Comparison of ENCODE assay signal across 19 cellular contexts in the genomic region with DNA sequence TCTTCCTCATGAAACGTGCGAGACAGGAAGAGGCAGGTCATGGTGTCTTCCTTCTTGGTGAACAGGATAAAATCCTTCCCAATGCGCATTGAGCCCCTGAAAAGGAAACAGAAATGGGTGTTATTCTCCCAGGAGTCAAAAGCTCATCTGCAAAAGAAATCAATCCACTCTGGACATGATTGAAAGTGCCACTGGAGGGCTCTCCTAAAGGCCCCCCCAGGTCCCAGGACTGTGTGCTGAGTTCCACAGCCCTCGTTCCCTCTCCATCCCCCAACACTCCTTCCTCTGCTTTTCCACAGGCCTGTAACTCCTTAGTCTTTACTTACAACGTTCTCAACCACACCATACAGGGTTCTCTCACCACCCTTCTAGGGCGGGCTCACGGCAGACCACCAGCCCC. TPM values are rescaled to one million over a fixed set of nuclear protein-coding genes. Genes with fewer than 3 reads are reported as not detected.
A peak's percentile ranks its signal among the peaks of the same experiment; 100 is the strongest.
DNase-seq lines count a peak whose midpoint lies in the region; ATAC-seq and TF ChIP-seq lines count a peak whose summit lies in the region.
"Had no signal": no experiment of that assay in that cellular context is flagged by ENCODE, and none has a peak within 500 bp of the region (broad histone marks: within the 10 kb centered on the region; RNA-seq: fewer than 3 reads in every experiment).

No MANE protein-coding gene starts in this region.

- H3K14ac ChIP-seq in trophoblast cell (ENCODE audit: low read length), result no peak overlapping the region

- peak overlapping the region; percentile 2 for H4K91ac ChIP-seq in trophoblast cell (ENCODE audit: low read depth, low read length)

- no peak overlapping the region for H2AK5ac ChIP-seq in trophoblast cell (ENCODE audit: low read length)

- no peak overlapping the region for H3K4me3 ChIP-seq in CD4-positive, alpha-beta memory T cell (ENCODE audit: low read length in 2 of 2)
- H3K4me3 ChIP-seq in trophoblast cell (ENCODE audit: low read depth, low read length), result no peak overlapping the region
- H3K4me3 ChIP-seq: gastrocnemius medialis, upper lobe of left lung had no signal

- H3K23ac ChIP-seq in trophoblast cell (ENCODE audit: low read length), result no peak overlapping the region

- no peak overlapping the region for H3K18ac ChIP-seq in trophoblast cell (ENCODE audit: low read length)

- H3K4me1 Mint-ChIP-seq in CD4-positive, alpha-beta memory T cell, result peaks cover 35 to 59% (median 45%) of the 10 kb centered on the region in 4 donors
- H3K4me1 Mint-ChIP-seq: B cell had no signal

- H3K27ac Mint-ChIP-seq in CD4-positive, alpha-beta memory T cell, result peak overlapping the region in 5 of 7 donors; percentile 29 to 63 (median 44)
- H3K27ac Mint-ChIP-seq: activated T-helper 2 cell treated with anti-CD3 and anti-CD28 coated beads, Interferon-gamma antibody, Interleukin-2, Interleukin-4, amounts not matched to agents 10 μg/mL and 5 μg/mL and 100 μg/mL, durations not matched to agents 14 hours and 24 hours and 36 hours; B cell had no signal

- no peak for TF ChIP-seq CTCF in RWPE1 (conservative IDR thresholded peaks at IDR 0.05; ENCODE audit: low read depth)

- no peak overlapping the region for H3K4me2 ChIP-seq in trophoblast cell (ENCODE audit: low read length)
- H3K4me2 ChIP-seq: KMS-11 had no signal

- H3K9me3 Mint-ChIP-seq in CD4-positive, alpha-beta memory T cell, result no peaks in the 10 kb centered on the region
- H3K9me3 Mint-ChIP-seq: activated T-helper 2 cell treated with anti-CD3 and anti-CD28 coated beads, Interferon-gamma antibody, Interleukin-2, Interleukin-4, amounts not matched to agents 10 μg/mL and 5 μg/mL and 100 μg/mL, durations not matched to agents 14 hours and 24 hours and 36 hours; nephron progenitor cell had no signal

- no peaks in the 10 kb centered on the region for H3K79me2 ChIP-seq in trophoblast cell (ENCODE audit: control insufficient read depth, insufficient read depth, low read length, poor library complexity)

- no peaks in the 10 kb centered on the region for H3K9me3 ChIP-seq in CD4-positive, alpha-beta memory T cell (ENCODE audit: control insufficient read depth in 1 of 2, low read length in 2 of 2)
- H3K9me3 ChIP-seq in trophoblast cell (ENCODE audit: insufficient read depth, low read depth, low read length), result no peaks in the 10 kb centered on the region
- H3K9me3 ChIP-seq: gastrocnemius medialis, upper lobe of left lung had no signal

- no peaks in the 10 kb centered on the region for H3K27me3 Mint-ChIP-seq in CD4-positive, alpha-beta memory T cell
- H3K27me3 Mint-ChIP-seq: B cell had no signal

- no peak overlapping the region for H4K12ac ChIP-seq in trophoblast cell (ENCODE audit: low read depth, low read length)

- 100% methylated on average over 1 of the region's 7 CpGs for WGBS in trophoblast cell (ENCODE audit: extremely low coverage, insufficient coverage, insufficient read length)

- peaks cover 40% of the 10 kb centered on the region for H3K4me1 ChIP-seq in CD4-positive, alpha-beta memory T cell (ENCODE audit: insufficient read depth, low read length)
- H3K4me1 ChIP-seq in trophoblast cell (ENCODE audit: control insufficient read depth in 1 of 2, insufficient read depth in 2 of 2, low read length in 2 of 2), result peaks cover 0 to 10% of the 10 kb centered on the region in 2 experiments

- DNase-seq in CD4-positive, alpha-beta memory T cell, result no peak
- DNase-seq in RWPE1 (ENCODE audit: low spot score) (no peak), ecto neural progenitor cell (ENCODE audit: low spot score) (peak; percentile 25), trophoblast cell (no peak), D341Med (ENCODE audit: low spot score) (no peak)
- DNase-seq in effector CD8-positive, alpha-beta T cell (lab: John Stamatoyannopoulos, UW), result no peak
- DNase-seq in stimulated activated naive CD4-positive, alpha-beta T cell treated with Interleukin-2 at 50 U/mL for 16 hours (lab: John Stamatoyannopoulos, UW), result no peak
- DNase-seq: activated CD4-positive, alpha-beta T cell treated with anti-CD3 and anti-CD28 coated beads, Interleukin-2, amount 50 U/mL, for 4 hours; gastrocnemius medialis; GDM1; H7; NCI-H69; nephron progenitor cell; stimulated activated CD4-positive, alpha-beta T cell treated with anti-CD3 and anti-CD28 coated beads, Interleukin-1b, Interleukin-23, amount 100 ng/mL, for 48 hours; upper lobe of left lung had no signal

- H2BK5ac ChIP-seq in trophoblast cell (ENCODE audit: low read depth, low read length, poor library complexity), result no peak overlapping the region

- H3K4me3 Mint-ChIP-seq in CD4-positive, alpha-beta memory T cell, result no peak overlapping the region
- H3K4me3 Mint-ChIP-seq: B cell, nephron progenitor cell had no signal

- POLR2A ChIA-PET in CD4-positive, alpha-beta memory T cell (lab: Charles Lee; ENCODE audit: partially characterized antibody), result interaction anchor here (0.6 to 2.9 kb wide), 4 partner anchors 22 to 138 kb away, joined by 3 to 24 read pairs (median 9); a partner anchor contains a TSS
- POLR2A ChIA-PET in RWPE1 (lab: Yijun Ruan, JAX; ENCODE audit: low non-redundant PET), result no interaction called here

- no peak overlapping the region for H3K27ac ChIP-seq in CD4-positive, alpha-beta memory T cell (ENCODE audit: low read depth, low read length)
- peak overlapping the region; percentile 51 for H3K27ac ChIP-seq in RWPE1
- H3K27ac ChIP-seq in trophoblast cell (ENCODE audit: low read depth, low read length), result no peak overlapping the region
- H3K27ac ChIP-seq: gastrocnemius medialis, KMS-11 had no signal

- H3K36me3 ChIP-seq in CD4-positive, alpha-beta memory T cell (ENCODE audit: insufficient read depth, low read length), result peaks cover 31% of the 10 kb centered on the region
- peaks cover 44 to 80% of the 10 kb centered on the region in 2 experiments for H3K36me3 ChIP-seq in trophoblast cell (ENCODE audit: control insufficient read depth in 1 of 2, insufficient read depth in 2 of 2, low read length in 2 of 2)

- H3K36me3 Mint-ChIP-seq in CD4-positive, alpha-beta memory T cell, result peaks cover 54 to 57% of the 10 kb centered on the region in 2 donors

- H2BK120ac ChIP-seq in trophoblast cell (ENCODE audit: insufficient read depth, low read length, poor library complexity), result no peak overlapping the region

- H4K8ac ChIP-seq in trophoblast cell (ENCODE audit: low read depth, low read length), result no peak overlapping the region

- CTCF ChIA-PET in CD4-positive, alpha-beta memory T cell (lab: Charles Lee; ENCODE audit: partially characterized antibody), result interaction anchor here (0.9 to 4.5 kb wide), 10 partner anchors 8 to 301 kb away, joined by 3 to 54 read pairs (median 4); a partner anchor contains a TSS
- CTCF ChIA-PET in RWPE1 (lab: Yijun Ruan, JAX), result interaction anchor here (0.6 to 1.1 kb wide), 2 partner anchors 26 to 202 kb away, joined by 4 to 7 read pairs; no protein-coding TSS in a partner anchor

- no peak overlapping the region for H3K9ac ChIP-seq in trophoblast cell (ENCODE audit: low read length)
- H3K9ac ChIP-seq: KMS-11 had no signal

- no peak overlapping the region for H3K4ac ChIP-seq in trophoblast cell (ENCODE audit: low read depth, low read length)

- no peaks in the 10 kb centered on the region for H3K79me1 ChIP-seq in trophoblast cell (ENCODE audit: low read length)

- intact Hi-C loops in CD4-positive, alpha-beta memory T cell (cut with micrococcal nuclease), result no loop called here

- ATAC-seq in GM18858 (IDR thresholded peaks at IDR 0.05; ENCODE audit: unreplicated experiment), result no peak
- ATAC-seq: gastrocnemius medialis had no signal

- no peaks in the 10 kb centered on the region for H3K27me3 ChIP-seq in CD4-positive, alpha-beta memory T cell (ENCODE audit: insufficient read depth, low read length)
- no peaks in the 10 kb centered on the region for H3K27me3 ChIP-seq in trophoblast cell (ENCODE audit: insufficient read depth, low read length)
- H3K27me3 ChIP-seq: gastrocnemius medialis, upper lobe of left lung had no signal

- no peak overlapping the region for H2AFZ ChIP-seq in trophoblast cell (ENCODE audit: insufficient read depth, low read length, poor library complexity)

- no peak overlapping the region for H2BK12ac ChIP-seq in trophoblast cell (ENCODE audit: low read length)

RNA-seq across cellular contexts. Expression of a gene that starts 22.2 kb away (rescaled TPM):
- 10 to 100 TPM; 43.8 to 46.3 TPM for total RNA-seq in CD4-positive, alpha-beta memory T cell
- 10 to 100 TPM in 1 of 2 donors, 1 to 10 TPM in 1; 9.5 to 22.8 TPM for polyA plus RNA-seq in CD4-positive, alpha-beta memory T cell
- polyA plus RNA-seq in trophoblast cell (2013), result 44.6 and 48.3 TPM in 2 replicates

RNA-seq across cellular contexts. Expression of a gene that starts 22.7 kb away (rescaled TPM):
- 100 to 1,000 TPM; 129 to 132 TPM for total RNA-seq in CD4-positive, alpha-beta memory T cell
- 10 to 100 TPM; 12.3 to 20.6 TPM for polyA plus RNA-seq in CD4-positive, alpha-beta memory T cell
- polyA plus RNA-seq in trophoblast cell (2013), result 87.2 and 92.0 TPM in 2 replicates
